In genomic region chr20:59043698-59044097, GRCh38 we compare ENCODE assay signal across 9 cellular contexts. TPM values are rescaled to one million over a fixed set of nuclear protein-coding genes. Genes with fewer than 3 reads are reported as not detected.
DNase-seq lines count a peak whose midpoint lies in the region; ATAC-seq and TF ChIP-seq lines count a peak whose summit lies in the region.
"Had no signal": no experiment of that assay in that cellular context is flagged by ENCODE, and none has a peak within 500 bp of the region (broad histone marks: within the 10 kb centered on the region; RNA-seq: fewer than 3 reads in every experiment).

No MANE protein-coding gene starts in this region.

- H3K4me1 Mint-ChIP-seq in T-cell (peaks cover 50 to 61% (median 51%) of the 10 kb centered on the region in 3 donors), glutamatergic neuron (ENCODE audit: low read depth, unreplicated experiment) (peaks cover 15% of the 10 kb centered on the region), type B pancreatic cell (ENCODE audit: unreplicated experiment) (peaks cover 31% of the 10 kb centered on the region)

- CTCF ChIA-PET in T-cell (lab: Charles Lee) = interaction anchor here in 1 of 2 donors (0.8 to 1.3 kb wide), 4 partner anchors 11 to 79 kb away, joined by 4 to 8 read pairs (median 5); partner anchors contain the start of gene ATP5F1E

- DNase-seq in left ventricle myocardium inferior (no peak), left ventricle myocardium superior (no peak), T-cell (no peak), glutamatergic neuron (no peak), type B pancreatic cell (ENCODE audit: extremely low spot score, unreplicated experiment) (no peak), BE2C (no peak), RKO (ENCODE audit: low spot score) (no peak), NCI-H2196 (lab: John Stamatoyannopoulos, UW; ENCODE audit: unreplicated experiment) (no peak)
- DNase-seq: HCEC 1CT had no signal

- H3K4me3 Mint-ChIP-seq in T-cell = peak overlapping the region; percentile 69 to 90 (median 86)
- peak overlapping the region; percentile 78 for H3K4me3 Mint-ChIP-seq in glutamatergic neuron (ENCODE audit: unreplicated experiment)
- H3K4me3 Mint-ChIP-seq in type B pancreatic cell = peak overlapping the region; percentile 81

- H3K27ac ChIP-seq in left ventricle myocardium inferior (replicated peaks) = peak overlapping the region; percentile 88

- intact Hi-C loops in left ventricle myocardium inferior (cut with micrococcal nuclease) (no loop called here), left ventricle myocardium superior (cut with micrococcal nuclease) (no loop called here)

- no peak for TF ChIP-seq CTCF in left ventricle myocardium inferior (IDR thresholded peaks at IDR 0.05; ENCODE audit: borderline replicate concordance)
- TF ChIP-seq CTCF in glutamatergic neuron (IDR thresholded peaks at IDR 0.05; ENCODE audit: partially characterized antibody, unreplicated experiment) = no peak
- TF ChIP-seq CTCF in type B pancreatic cell (conservative IDR thresholded peaks at IDR 0.05) = no peak
- no peak for TF ChIP-seq CTCF in BE2C (IDR thresholded peaks at IDR 0.05; ENCODE audit: low read depth, low read length)

- H3K4me1 ChIP-seq in left ventricle myocardium inferior (peaks cover 45% of the 10 kb centered on the region), BE2C (peaks cover 3% of the 10 kb centered on the region)

- H3K36me3 ChIP-seq in left ventricle myocardium inferior (no peaks in the 10 kb centered on the region), BE2C (peaks cover 16% of the 10 kb centered on the region)

- H3K9me3 Mint-ChIP-seq in T-cell (no peaks in the 10 kb centered on the region), glutamatergic neuron (ENCODE audit: unreplicated experiment) (peaks cover 3% of the 10 kb centered on the region), type B pancreatic cell (peaks cover 3% of the 10 kb centered on the region)

- H3K27me3 ChIP-seq in left ventricle myocardium inferior (ENCODE audit: low read depth) (no peaks in the 10 kb centered on the region), BE2C (no peaks in the 10 kb centered on the region)

- H3K27ac Mint-ChIP-seq in T-cell (peak overlapping the region; percentile 86 to 88), glutamatergic neuron (ENCODE audit: unreplicated experiment) (no peak overlapping the region), type B pancreatic cell (peak overlapping the region; percentile 82)

- H3K4me3 ChIP-seq in left ventricle myocardium inferior (no peak overlapping the region), BE2C (ENCODE audit: low read depth, low read length) (no peak overlapping the region)

- H3K9me3 ChIP-seq in left ventricle myocardium inferior (replicated peaks) (no peaks in the 10 kb centered on the region), BE2C (no peaks in the 10 kb centered on the region)

- H3K36me3 Mint-ChIP-seq in T-cell (peaks cover 7% of the 10 kb centered on the region), glutamatergic neuron (ENCODE audit: unreplicated experiment) (peaks cover 6% of the 10 kb centered on the region), type B pancreatic cell (peaks cover 7% of the 10 kb centered on the region)

- ATAC-seq in left ventricle myocardium superior (no peak), T-cell (replicated peaks in 1 of 4) (no peak)

- POLR2A ChIA-PET in T-cell (lab: Charles Lee) = interaction anchor here in 1 of 2 donors (0.5 to 3.3 kb wide), 8 partner anchors 12 to 601 kb away, joined by 3 to 31 read pairs (median 3); partner anchors contain the start of gene ATP5F1E

- no peaks in the 10 kb centered on the region for H3K27me3 Mint-ChIP-seq in T-cell
- peaks cover 3% of the 10 kb centered on the region for H3K27me3 Mint-ChIP-seq in glutamatergic neuron (ENCODE audit: unreplicated experiment)
- peaks cover 4% of the 10 kb centered on the region for H3K27me3 Mint-ChIP-seq in type B pancreatic cell

RNA-seq across cellular contexts. Expression of gene PRELID3B, which starts 1.1 kb away (rescaled TPM):
- 46.6 TPM for total RNA-seq in left ventricle myocardium inferior
- 50.1 TPM for total RNA-seq in left ventricle myocardium superior
- total RNA-seq in T-cell = 10 to 100 TPM; 41.4 to 49.0 (median 43.6) TPM
- total RNA-seq in glutamatergic neuron (ENCODE audit: unreplicated experiment) = 65.5 TPM
- total RNA-seq in type B pancreatic cell (ENCODE audit: low replicate concordance) = 45.9 and 54.9 TPM in 2 replicates
- 104 TPM for polyA plus RNA-seq in BE2C (2012; ENCODE audit: insufficient read depth, insufficient read length, low read depth)

RNA-seq across cellular contexts. Expression of gene ATP5F1E, which starts 11.6 kb away (rescaled TPM):
- total RNA-seq in left ventricle myocardium inferior (134 TPM), left ventricle myocardium superior (128 TPM), T-cell (100 to 1,000 TPM in 1 of 5 donors, 10 to 100 TPM in 4; 50.6 to 105 (median 62.4) TPM), glutamatergic neuron (ENCODE audit: unreplicated experiment) (53.5 TPM), type B pancreatic cell (ENCODE audit: low replicate concordance) (75.6 and 81.8 TPM in 2 replicates)
- polyA plus RNA-seq in BE2C (2012; ENCODE audit: insufficient read depth, insufficient read length, low read depth) = 324 TPM

RNA-seq across cellular contexts. Expression of gene TUBB1, which starts 24.5 kb away (rescaled TPM):
- total RNA-seq in left ventricle myocardium inferior (0.30 TPM), left ventricle myocardium superior (0.30 TPM), T-cell (1 to 10 TPM in 1 of 5 donors, under 1 TPM in 1, not detected in 3; 0.56 to 5.0 TPM), glutamatergic neuron (ENCODE audit: unreplicated experiment) (not detected), type B pancreatic cell (ENCODE audit: low replicate concordance) (0.46 and 0.52 TPM in 2 replicates)
- 0.36 TPM for polyA plus RNA-seq in BE2C (2012; ENCODE audit: insufficient read depth, insufficient read length, low read depth)

RNA-seq across cellular contexts. Expression of gene CTSZ, which starts 36.6 kb away (rescaled TPM):
- 131 TPM for total RNA-seq in left ventricle myocardium inferior
- 129 TPM for total RNA-seq in left ventricle myocardium superior
- total RNA-seq in T-cell = 10 to 100 TPM; 16.8 to 37.1 (median 26.1) TPM
- total RNA-seq in glutamatergic neuron (ENCODE audit: unreplicated experiment) = 13.1 TPM
- 71.9 and 75.9 TPM in 2 replicates for total RNA-seq in type B pancreatic cell (ENCODE audit: low replicate concordance)
- 2.2 TPM for polyA plus RNA-seq in BE2C (2012; ENCODE audit: insufficient read depth, insufficient read length, low read depth)
